15 cellular contexts compared by ENCODE assay signal in genomic region chr6:154371337-154371736, GRCh38. TPM values are rescaled to one million over a fixed set of nuclear protein-coding genes. Genes with fewer than 3 reads are reported as not detected.
DNase-seq lines count a peak whose midpoint lies in the region; TF ChIP-seq lines count a peak whose summit lies in the region.
"Had no signal": no experiment of that assay in that cellular context is flagged by ENCODE, and none has a peak within 500 bp of the region (broad histone marks: within the 10 kb centered on the region; RNA-seq: fewer than 3 reads in every experiment).

No MANE protein-coding gene starts in this region.

- H3K9me3 ChIP-seq in Loucy (ENCODE audit: insufficient read depth, low read depth, low read length), result no peaks in the 10 kb centered on the region
- H3K9me3 ChIP-seq: BE2C had no signal

- TF ChIP-seq CTCF in Loucy (conservative IDR thresholded peaks at IDR 0.05; ENCODE audit: low read length), result no peak
- no peak for TF ChIP-seq CTCF in GM13977 (IDR thresholded peaks at IDR 0.05; ENCODE audit: extremely low read depth, insufficient read depth, missing control alignments)

- no peaks in the 10 kb centered on the region for H4K20me1 ChIP-seq in Loucy (ENCODE audit: insufficient read depth, low read length, poor library complexity, severe bottlenecking)

- no peaks in the 10 kb centered on the region for H3K36me3 ChIP-seq in Loucy (ENCODE audit: insufficient read depth, low read length)
- H3K36me3 ChIP-seq: BE2C had no signal

- in situ Hi-C loops in GM13977 (cut with MboI; ENCODE audit: low pct_unique_long_range_greater_than_20kb, low sequenced_read_pairs, unreplicated experiment), result no loop called here

- H3F3A ChIP-seq in Loucy (ENCODE audit: low read depth), result no peaks in the 10 kb centered on the region

- no peaks in the 10 kb centered on the region for H3K79me2 ChIP-seq in Loucy (ENCODE audit: insufficient read depth, low read length)

- DNase-seq in COR-L47 (lab: John Stamatoyannopoulos, UW) (peak; percentile 2), NOMO-1 treated with dmso at 0.1 percent for 144 hours (lab: John Stamatoyannopoulos, UW; ENCODE audit: unreplicated experiment) (peak; percentile 48), fibroblast of peridontal ligament (ENCODE audit: extremely low read depth) (peak; percentile 18), GM13977 (ENCODE audit: low spot score) (no peak), HCEC 1CT (no peak), dermis blood vessel endothelial cell (no peak), NAMALWA (ENCODE audit: low spot score) (no peak)
- DNase-seq: BE2C; CD8-positive, alpha-beta memory T cell; Kasumi-1; NCI-H1048; NCI-H187; NCI-H2171; NCI-H446 treated with DMSO at 0.1 percent for 48 hours had no signal

- H3K9me2 ChIP-seq in Loucy (replicated peaks; ENCODE audit: low read depth, low read length), result no peaks in the 10 kb centered on the region

- peak overlapping the region; percentile 50; the same call in 1 of the 2 replicates for H2AFZ ChIP-seq in Loucy (ENCODE audit: low read length)

- no peak overlapping the region for H3K9ac ChIP-seq in Loucy (ENCODE audit: low read depth, low read length, poor library complexity, severe bottlenecking)

- no peaks in the 10 kb centered on the region for H3K27me3 ChIP-seq in Loucy (ENCODE audit: insufficient read depth, low read length, poor library complexity, severe bottlenecking)
- H3K27me3 ChIP-seq: BE2C had no signal

- H3K4me3 ChIP-seq in Loucy (ENCODE audit: low read length, poor library complexity, severe bottlenecking), result no peak overlapping the region

- no peaks in the 10 kb centered on the region for H3K4me1 ChIP-seq in Loucy (ENCODE audit: insufficient read depth, low read length, poor library complexity, severe bottlenecking)
- H3K4me1 ChIP-seq: BE2C had no signal

- no peak overlapping the region for H3K4me2 ChIP-seq in Loucy (ENCODE audit: low read depth, low read length, poor library complexity, severe bottlenecking)

RNA-seq across cellular contexts. Expression of gene IPCEF1, which starts 14.7 kb away (rescaled TPM):
- total RNA-seq in dermis blood vessel endothelial cell, result 2.2 and 2.3 TPM in 2 replicates

Comparison
In these comparisons a context has a peak if more than half of its experiments do, and no peak if none do; other contexts are left out.
1. DNase-seq: peak in COR-L47 (single experiment), NOMO-1 treated with dmso at 0.1 percent for 144 hours (single experiment) and fibroblast of peridontal ligament (single experiment); none in GM13977 (single experiment), HCEC 1CT (single experiment), dermis blood vessel endothelial cell (single experiment) and NAMALWA (single experiment).